ENCODE assay signal across 1 cellular context in the genomic region with DNA sequence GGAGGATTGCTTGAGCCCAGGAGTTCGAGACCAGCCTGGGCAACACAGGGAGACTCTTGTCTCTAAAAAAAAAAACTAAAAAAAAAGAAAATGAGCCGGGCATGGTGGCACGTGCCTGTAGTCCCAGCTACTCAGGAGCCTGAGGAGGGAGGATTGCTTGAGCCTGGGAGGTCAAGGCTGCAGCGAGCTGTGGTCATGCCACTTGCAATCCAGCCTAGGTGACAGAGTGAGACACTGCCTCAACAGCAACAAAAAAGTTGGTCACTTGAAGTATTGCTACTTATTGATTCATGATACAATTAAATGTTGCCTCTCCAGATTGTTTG.
TF ChIP-seq lines count a peak whose summit lies in the region.

No MANE protein-coding gene starts in this region.

TF ChIP-seq in K562, 482 proteins besides CTCF, POLR2A, EP300 and RAD21:
- TF ChIP-seq, protein P1, sequence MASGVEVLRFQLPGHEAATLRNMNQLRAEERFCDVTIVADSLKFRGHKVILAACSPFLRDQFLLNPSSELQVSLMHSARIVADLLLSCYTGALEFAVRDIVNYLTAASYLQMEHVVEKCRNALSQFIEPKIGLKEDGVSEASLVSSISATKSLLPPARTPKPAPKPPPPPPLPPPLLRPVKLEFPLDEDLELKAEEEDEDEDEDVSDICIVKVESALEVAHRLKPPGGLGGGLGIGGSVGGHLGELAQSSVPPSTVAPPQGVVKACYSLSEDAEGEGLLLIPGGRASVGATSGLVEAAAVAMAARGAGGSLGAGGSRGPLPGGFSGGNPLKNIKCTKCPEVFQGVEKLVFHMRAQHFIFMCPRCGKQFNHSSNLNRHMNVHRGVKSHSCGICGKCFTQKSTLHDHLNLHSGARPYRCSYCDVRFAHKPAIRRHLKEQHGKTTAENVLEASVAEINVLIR (CRISPR knock-in tag; IDR thresholded peaks at IDR 0.05), result no peak
- TF ChIP-seq, protein P2, sequence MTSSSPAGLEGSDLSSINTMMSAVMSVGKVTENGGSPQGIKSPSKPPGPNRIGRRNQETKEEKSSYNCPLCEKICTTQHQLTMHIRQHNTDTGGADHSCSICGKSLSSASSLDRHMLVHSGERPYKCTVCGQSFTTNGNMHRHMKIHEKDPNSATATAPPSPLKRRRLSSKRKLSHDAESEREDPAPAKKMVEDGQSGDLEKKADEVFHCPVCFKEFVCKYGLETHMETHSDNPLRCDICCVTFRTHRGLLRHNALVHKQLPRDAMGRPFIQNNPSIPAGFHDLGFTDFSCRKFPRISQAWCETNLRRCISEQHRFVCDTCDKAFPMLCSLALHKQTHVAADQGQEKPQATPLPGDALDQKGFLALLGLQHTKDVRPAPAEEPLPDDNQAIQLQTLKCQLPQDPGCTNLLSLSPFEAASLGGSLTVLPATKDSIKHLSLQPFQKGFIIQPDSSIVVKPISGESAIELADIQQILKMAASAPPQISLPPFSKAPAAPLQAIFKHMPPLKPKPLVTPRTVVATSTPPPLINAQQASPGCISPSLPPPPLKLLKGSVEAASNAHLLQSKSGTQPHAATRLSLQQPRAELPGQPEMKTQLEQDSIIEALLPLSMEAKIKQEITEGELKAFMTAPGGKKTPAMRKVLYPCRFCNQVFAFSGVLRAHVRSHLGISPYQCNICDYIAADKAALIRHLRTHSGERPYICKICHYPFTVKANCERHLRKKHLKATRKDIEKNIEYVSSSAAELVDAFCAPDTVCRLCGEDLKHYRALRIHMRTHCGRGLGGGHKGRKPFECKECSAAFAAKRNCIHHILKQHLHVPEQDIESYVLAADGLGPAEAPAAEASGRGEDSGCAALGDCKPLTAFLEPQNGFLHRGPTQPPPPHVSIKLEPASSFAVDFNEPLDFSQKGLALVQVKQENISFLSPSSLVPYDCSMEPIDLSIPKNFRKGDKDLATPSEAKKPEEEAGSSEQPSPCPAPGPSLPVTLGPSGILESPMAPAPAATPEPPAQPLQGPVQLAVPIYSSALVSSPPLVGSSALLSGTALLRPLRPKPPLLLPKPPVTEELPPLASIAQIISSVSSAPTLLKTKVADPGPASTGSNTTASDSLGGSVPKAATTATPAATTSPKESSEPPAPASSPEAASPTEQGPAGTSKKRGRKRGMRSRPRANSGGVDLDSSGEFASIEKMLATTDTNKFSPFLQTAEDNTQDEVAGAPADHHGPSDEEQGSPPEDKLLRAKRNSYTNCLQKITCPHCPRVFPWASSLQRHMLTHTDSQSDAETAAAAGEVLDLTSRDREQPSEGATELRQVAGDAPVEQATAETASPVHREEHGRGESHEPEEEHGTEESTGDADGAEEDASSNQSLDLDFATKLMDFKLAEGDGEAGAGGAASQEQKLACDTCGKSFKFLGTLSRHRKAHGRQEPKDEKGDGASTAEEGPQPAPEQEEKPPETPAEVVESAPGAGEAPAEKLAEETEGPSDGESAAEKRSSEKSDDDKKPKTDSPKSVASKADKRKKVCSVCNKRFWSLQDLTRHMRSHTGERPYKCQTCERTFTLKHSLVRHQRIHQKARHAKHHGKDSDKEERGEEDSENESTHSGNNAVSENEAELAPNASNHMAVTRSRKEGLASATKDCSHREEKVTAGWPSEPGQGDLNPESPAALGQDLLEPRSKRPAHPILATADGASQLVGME (CRISPR knock-in tag; IDR thresholded peaks at IDR 0.05), result no peak
- no peak for TF ChIP-seq NCOR1 (IDR thresholded peaks at IDR 0.05)
- no peak for TF ChIP-seq ZNF551 (CRISPR knock-in tag; IDR thresholded peaks at IDR 0.05)
- TF ChIP-seq NFE2L1 (tag; IDR thresholded peaks at IDR 0.05; ENCODE audit: borderline replicate concordance, low read depth), result no peak
- no peak for TF ChIP-seq ZNF79 (CRISPR knock-in tag; IDR thresholded peaks at IDR 0.05; ENCODE audit: low read depth)
- TF ChIP-seq RB1 (IDR thresholded peaks at IDR 0.05; ENCODE audit: low read depth), result no peak
- no peak for TF ChIP-seq RHOXF2B (CRISPR knock-in tag; conservative IDR thresholded peaks at IDR 0.05)
